1 cellular context compared by ENCODE assay signal in genomic region chr12:46265102-46265501, GRCh38.
TF ChIP-seq lines count a peak whose summit lies in the region.

No MANE protein-coding gene starts in this region.

TF ChIP-seq in IMR-90, 13 proteins besides CTCF, POLR2A, EP300 and RAD21 (continued from another document):
- TF ChIP-seq ELK1 (IDR thresholded peaks at IDR 0.05; ENCODE audit: borderline replicate concordance, low read depth, low read length) (no peak), CHD1 (IDR thresholded peaks at IDR 0.05; ENCODE audit: low read depth, low read length) (no peak)
